Comparison of ENCODE assay signal across 8 cellular contexts in the genomic region with DNA sequence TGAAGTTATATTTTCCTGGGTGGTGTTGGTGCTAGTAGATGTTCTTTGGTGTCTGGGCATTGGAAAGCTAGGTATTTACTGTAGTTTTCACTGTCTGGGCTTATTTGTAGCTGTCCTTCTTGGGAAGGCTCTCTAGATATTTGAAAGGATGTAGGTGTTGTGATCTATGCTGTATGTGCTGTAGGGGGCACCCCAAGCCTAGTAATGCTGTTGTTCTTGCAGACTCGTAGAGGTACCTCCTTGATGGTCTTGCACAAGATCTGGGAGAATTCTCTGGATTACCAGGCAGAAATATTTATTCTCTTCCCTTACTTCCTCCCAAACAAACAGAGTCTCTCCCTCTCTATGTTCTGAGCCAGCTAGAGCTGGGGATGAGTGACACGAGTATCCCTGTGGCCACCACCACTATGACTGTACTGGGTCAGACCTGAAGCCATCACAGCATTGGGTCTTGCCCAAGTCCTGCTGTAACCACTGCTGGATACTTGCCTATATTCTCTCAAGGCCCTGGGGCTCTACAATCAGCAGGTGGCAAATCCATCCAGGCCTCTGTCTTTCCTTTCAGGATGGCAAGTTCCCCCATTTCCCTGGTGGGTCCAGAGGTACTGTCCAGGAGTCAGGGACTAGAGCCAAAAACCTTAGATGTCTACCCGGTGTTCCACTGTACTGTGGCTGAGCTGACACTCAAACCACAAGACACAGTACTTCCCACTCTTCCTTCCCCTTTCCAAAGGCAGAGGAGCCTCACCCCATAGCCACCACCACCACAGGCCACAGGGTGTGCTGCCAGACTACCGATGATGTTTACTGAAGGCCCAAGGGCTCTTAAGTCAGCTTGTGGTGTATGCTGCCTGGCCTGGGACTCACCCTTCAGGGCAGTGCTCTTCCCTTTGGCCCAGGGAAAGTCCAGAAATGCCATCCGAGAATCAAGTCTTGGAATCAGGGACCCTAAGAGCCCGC.
DNase-seq lines count a peak whose midpoint lies in the region; ATAC-seq and TF ChIP-seq lines count a peak whose summit lies in the region.

No MANE protein-coding gene starts in this region.

- CTCF ChIA-PET in OCI-LY7 (lab: Charles Lee; ENCODE audit: unreplicated experiment): no interaction called here

- H3K9me3 ChIP-seq in OCI-LY7 (ENCODE audit: low read length): no peaks in the 10 kb centered on the region

- H3K9me2 ChIP-seq in OCI-LY7 (ENCODE audit: insufficient read depth, low read length): no peaks in the 10 kb centered on the region

- H3K36me3 ChIP-seq in OCI-LY7 (ENCODE audit: insufficient read depth, low read length): no peaks in the 10 kb centered on the region

- no peak overlapping the region for H3K27ac ChIP-seq in OCI-LY7 (ENCODE audit: low read depth, low read length, poor library complexity, severe bottlenecking)

- no peak overlapping the region for H3K4me2 ChIP-seq in OCI-LY7 (ENCODE audit: low read length)

- no peak overlapping the region for H2AFZ ChIP-seq in OCI-LY7 (ENCODE audit: low read length)

- H3K9me3 Mint-ChIP-seq in activated naive CD4-positive, alpha-beta T cell treated with anti-CD3 and anti-CD28 coated beads, Interleukin-2, amount 50 U/mL, for 72 hours: no peaks in the 10 kb centered on the region

- H3K4me3 ChIP-seq in OCI-LY7 (ENCODE audit: low read depth, low read length, poor library complexity, severe bottlenecking): no peak overlapping the region

- H4K20me1 ChIP-seq in OCI-LY7 (ENCODE audit: insufficient read depth, low read length): no peaks in the 10 kb centered on the region

- no peak overlapping the region for H3K27ac Mint-ChIP-seq in activated naive CD4-positive, alpha-beta T cell treated with anti-CD3 and anti-CD28 coated beads, Interleukin-2, amount 50 U/mL, for 72 hours

- no peaks in the 10 kb centered on the region for H3K79me2 ChIP-seq in OCI-LY7 (ENCODE audit: insufficient read depth, low read depth, low read length)

- intact Hi-C loops in OCI-LY7 (cut with micrococcal nuclease; ENCODE audit: unreplicated experiment): no loop called here

- ATAC-seq in activated naive CD4-positive, alpha-beta T cell treated with anti-CD3 and anti-CD28 coated beads, Interleukin-2, amount 50 U/mL, for 72 hours: peak; percentile 37 to 46

- no peaks in the 10 kb centered on the region for H3K36me3 Mint-ChIP-seq in activated naive CD4-positive, alpha-beta T cell treated with anti-CD3 and anti-CD28 coated beads, Interleukin-2, amount 50 U/mL, for 72 hours

- BruUV-seq in OCI-LY7 (replicated peaks; lab: Mats Ljungman, UMichigan): no TSS peak

- POLR2A ChIA-PET in OCI-LY7 (lab: Charles Lee): interaction anchor here (0.7 kb wide), 1 partner anchor 608 kb away, joined by 3 read pairs; no protein-coding TSS in a partner anchor

- no peaks in the 10 kb centered on the region for H3K4me1 ChIP-seq in OCI-LY7 (ENCODE audit: insufficient read depth, low read length, poor library complexity, severe bottlenecking)

- peak; percentile 19; the same call in 1 of the 2 replicates for TF ChIP-seq CTCF in GM12874 (IDR thresholded peaks at IDR 0.05; ENCODE audit: insufficient read depth, low read depth, low read length)
- TF ChIP-seq CTCF in OCI-LY7 (conservative IDR thresholded peaks at IDR 0.05; ENCODE audit: low read length): peak; percentile 45; the same call in 1 of the 2 replicates
- TF ChIP-seq CTCF in GM10266 (IDR thresholded peaks at IDR 0.05; ENCODE audit: control insufficient read depth, insufficient read depth, low read depth, missing control alignments): no peak

- peak; percentile 82 for DNase-seq in A172 (ENCODE audit: low spot score)
- peak; percentile 1 for DNase-seq in OCI-LY7 (ENCODE audit: low spot score)
- peak in 1 of 2 donors; percentile 19 for DNase-seq in activated naive CD4-positive, alpha-beta T cell treated with anti-CD3 and anti-CD28 coated beads, Interleukin-2, amount 50 U/mL, for 72 hours (ENCODE audit: low spot score in 2 of 2)
- peak; percentile 79 for DNase-seq in islet precursor cell
- DNase-seq in stimulated activated CD8-positive, alpha-beta memory T cell treated with anti-CD3 and anti-CD28 coated beads, Interleukin-7, amount 100 ng/mL, for 4 hours (ENCODE audit: low read depth in 2 of 2): peak; percentile 5
- DNase-seq in GM10266 (ENCODE audit: extremely low spot score): no peak
- DNase-seq in HuH-7.5 (ENCODE audit: low spot score): no peak

Comparison
In these comparisons a context has a peak if more than half of its experiments do, and no peak if none do; other contexts are left out.
1. DNase-seq: peak in A172 (single experiment), OCI-LY7 (single experiment), islet precursor cell (single experiment) and stimulated activated CD8-positive, alpha-beta memory T cell treated with anti-CD3 and anti-CD28 coated beads, Interleukin-7, amount 100 ng/mL, for 4 hours (2 of 2); none in GM10266 (single experiment) and HuH-7.5 (single experiment).